ENCODE assay signal across 19 cellular contexts in the genomic region with DNA sequence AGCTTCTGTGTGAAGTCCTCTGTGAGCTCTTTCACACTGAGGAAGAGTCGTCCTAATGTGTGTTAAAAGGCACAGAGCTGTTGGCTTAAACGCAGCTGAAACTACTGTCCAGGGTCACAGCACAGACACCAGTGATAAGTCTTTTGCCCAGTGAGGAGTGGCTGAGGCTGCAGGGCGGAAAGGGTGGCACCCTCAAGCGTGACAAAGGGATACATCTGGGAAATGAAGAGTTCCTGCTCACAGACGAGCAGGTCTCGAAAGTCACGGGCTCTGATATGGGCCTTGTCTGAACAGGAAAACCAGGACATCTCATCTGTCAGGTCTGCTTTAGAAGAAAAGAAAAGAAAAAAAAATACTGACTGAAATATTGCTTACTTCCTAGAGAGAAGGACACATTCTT. TPM values are rescaled to one million over a fixed set of nuclear protein-coding genes. Genes with fewer than 3 reads are reported as not detected.
DNase-seq lines count a peak whose midpoint lies in the region; ATAC-seq and TF ChIP-seq lines count a peak whose summit lies in the region.
"Had no signal": no experiment of that assay in that cellular context is flagged by ENCODE, and none has a peak within 500 bp of the region (broad histone marks: within the 10 kb centered on the region; RNA-seq: fewer than 3 reads in every experiment).

No MANE protein-coding gene starts in this region.

- H3K4me3 Mint-ChIP-seq in activated CD8-positive, alpha-beta memory T cell treated with anti-CD3 and anti-CD28 coated beads, Interleukin-2, amount 10 ng/mL, durations not matched to agents 7 days and 5 days = no peak overlapping the region
- H3K4me3 Mint-ChIP-seq in nephron = no peak overlapping the region

- no peaks in the 10 kb centered on the region for H3K36me3 ChIP-seq in adrenal gland (replicated peaks in 1 of 2)
- H3K36me3 ChIP-seq: SJCRH30 had no signal

- no peak overlapping the region for H3K4me3 ChIP-seq in adrenal gland
- H3K4me3 ChIP-seq: GM23248, SJCRH30 had no signal

- no peak for TF ChIP-seq POLR2A in adrenal gland (IDR thresholded peaks at IDR 0.05)

- H3K4me1 ChIP-seq in adrenal gland (replicated peaks in 1 of 2) = peaks cover 0 to 2% of the 10 kb centered on the region in 2 donors

- no peak for TF ChIP-seq CTCF in adrenal gland (IDR thresholded peaks at IDR 0.05)
- TF ChIP-seq CTCF in nephron (IDR thresholded peaks at IDR 0.05; ENCODE audit: unreplicated experiment in 3 of 3) = no peak

- no peak for ATAC-seq in activated CD8-positive, alpha-beta memory T cell treated with anti-CD3 and anti-CD28 coated beads, Interleukin-2, amount 10 ng/mL, durations not matched to agents 7 days and 5 days

- no peaks in the 10 kb centered on the region for H3K9me3 Mint-ChIP-seq in activated CD8-positive, alpha-beta memory T cell treated with anti-CD3 and anti-CD28 coated beads, Interleukin-2, amount 10 ng/mL, durations not matched to agents 7 days and 5 days (ENCODE audit: low read depth)
- H3K9me3 Mint-ChIP-seq in nephron = no peaks in the 10 kb centered on the region

- POLR2A ChIA-PET in HEK293T (lab: Yijun Ruan, JAX) = no interaction called here

- intact Hi-C loops in adrenal gland (cut with DNase I) = no loop called here

- no peaks in the 10 kb centered on the region for H3K36me3 Mint-ChIP-seq in activated CD8-positive, alpha-beta memory T cell treated with anti-CD3 and anti-CD28 coated beads, Interleukin-2, amount 10 ng/mL, durations not matched to agents 7 days and 5 days
- no peaks in the 10 kb centered on the region for H3K36me3 Mint-ChIP-seq in nephron (ENCODE audit: low read depth)

- H3K4me1 Mint-ChIP-seq in activated CD8-positive, alpha-beta memory T cell treated with anti-CD3 and anti-CD28 coated beads, Interleukin-2, amount 10 ng/mL, durations not matched to agents 7 days and 5 days = peaks cover 10% of the 10 kb centered on the region
- H3K4me1 Mint-ChIP-seq in nephron = peaks cover 27% of the 10 kb centered on the region

- CTCF ChIA-PET in activated CD8-positive, alpha-beta memory T cell treated with anti-CD3 and anti-CD28 coated beads, Interleukin-2, amount 10 ng/mL, durations not matched to agents 7 days and 5 days (lab: Charles Lee) = no interaction called here
- CTCF ChIA-PET in HEK293T (lab: Yijun Ruan, JAX) = no interaction called here

- no peaks in the 10 kb centered on the region for H3K27me3 ChIP-seq in adrenal gland
- H3K27me3 ChIP-seq: SJCRH30 had no signal

- peaks cover 23% of the 10 kb centered on the region for H3K27me3 Mint-ChIP-seq in activated CD8-positive, alpha-beta memory T cell treated with anti-CD3 and anti-CD28 coated beads, Interleukin-2, amount 10 ng/mL, durations not matched to agents 7 days and 5 days
- no peaks in the 10 kb centered on the region for H3K27me3 Mint-ChIP-seq in nephron (ENCODE audit: low read depth)

- H3K27ac ChIP-seq in adrenal gland = no peak overlapping the region
- H3K27ac ChIP-seq: 22Rv1, GM23248, KMS-11, SJCRH30 had no signal

- WGBS in adrenal gland, 4 donors = 34 to 39% (median 36%) methylated on average over 7 of the region's 7 CpGs

- no peaks in the 10 kb centered on the region for H3K9me3 ChIP-seq in adrenal gland (replicated peaks in 1 of 3)
- H3K9me3 ChIP-seq: SJCRH30 had no signal

- peak; percentile 31 for DNase-seq in activated CD8-positive, alpha-beta memory T cell treated with anti-CD3 and anti-CD28 coated beads, Interleukin-2, amount 10 ng/mL, durations not matched to agents 7 days and 5 days
- DNase-seq in activated CD8-positive, alpha-beta memory T cell treated with anti-CD3 and anti-CD28 coated beads for 24 hours = no peak
- DNase-seq in adrenal gland (peak in 6 of 7 donors; percentile 23 to 75 (median 38)), NCI-H2171 treated with DMSO at 0.1 percent for 48 hours (lab: John Stamatoyannopoulos, UW) (no peak), HEK293T (ENCODE audit: extremely low spot score) (no peak), midbrain (lab: John Stamatoyannopoulos, UW) (no peak)
- DNase-seq in activated naive CD4-positive, alpha-beta T cell (lab: John Stamatoyannopoulos, UW) = no peak
- DNase-seq: AML-193, DMS 273 treated with DMSO at 0.1 percent for 48 hours, GF-D8, GM23248, NCI-H1417, NCI-H187, NCI-H226, NCI-H524 treated with DMSO at 0.1 percent for 48 hours, SJCRH30 had no signal

- H3K27ac Mint-ChIP-seq in activated CD8-positive, alpha-beta memory T cell treated with anti-CD3 and anti-CD28 coated beads, Interleukin-2, amount 10 ng/mL, durations not matched to agents 7 days and 5 days = no peak overlapping the region
- peak overlapping the region; percentile 21 to 62 (median 47) for H3K27ac Mint-ChIP-seq in nephron

TF ChIP-seq in HEK293T, 16 proteins besides CTCF, POLR2A, EP300 and RAD21:
- no peak for TF ChIP-seq LEF1 (IDR thresholded peaks at IDR 0.05; ENCODE audit: borderline replicate concordance)
- no peak for TF ChIP-seq FOXM1 (IDR thresholded peaks at IDR 0.05; ENCODE audit: borderline replicate concordance)
- TF ChIP-seq FOXA1 (IDR thresholded peaks at IDR 0.05) = no peak
- TF ChIP-seq ELF4 (IDR thresholded peaks at IDR 0.05) = no peak
- no peak for TF ChIP-seq FOXK2 (IDR thresholded peaks at IDR 0.05)
- no peak for TF ChIP-seq CTBP1 (IDR thresholded peaks at IDR 0.05; ENCODE audit: borderline replicate concordance)
- no peak for TF ChIP-seq TARDBP (IDR thresholded peaks at IDR 0.05)
- TF ChIP-seq SUZ12 (IDR thresholded peaks at IDR 0.05) = no peak

RNA-seq across cellular contexts. Expression of a gene that starts 36.5 kb away (rescaled TPM):
- 10 to 100 TPM in 1 of 2 experiments, 1 to 10 TPM in 1; 9.7 to 19.0 TPM for total RNA-seq in activated CD8-positive, alpha-beta memory T cell treated with anti-CD3 and anti-CD28 coated beads, Interleukin-2, amount 10 ng/mL, durations not matched to agents 7 days and 5 days
- total RNA-seq in adrenal gland = 10 to 100 TPM; 25.7 to 83.1 (median 61.1) TPM
- 10 to 100 TPM; 40.9 to 53.2 (median 45.1) TPM for polyA plus RNA-seq in adrenal gland

Comparison
In these comparisons a context has a peak if more than half of its experiments do, and no peak if none do; other contexts are left out.
1. DNase-seq: peak in activated CD8-positive, alpha-beta memory T cell treated with anti-CD3 and anti-CD28 coated beads, Interleukin-2, amount 10 ng/mL, durations not matched to agents 7 days and 5 days (single experiment) and adrenal gland (6 of 7); none in activated CD8-positive, alpha-beta memory T cell treated with anti-CD3 and anti-CD28 coated beads for 24 hours (single experiment), activated naive CD4-positive, alpha-beta T cell (0 of 4), NCI-H2171 treated with DMSO at 0.1 percent for 48 hours (single experiment), HEK293T (single experiment) and midbrain (single experiment).